2 cellular contexts compared by ENCODE assay signal in the genomic region with DNA sequence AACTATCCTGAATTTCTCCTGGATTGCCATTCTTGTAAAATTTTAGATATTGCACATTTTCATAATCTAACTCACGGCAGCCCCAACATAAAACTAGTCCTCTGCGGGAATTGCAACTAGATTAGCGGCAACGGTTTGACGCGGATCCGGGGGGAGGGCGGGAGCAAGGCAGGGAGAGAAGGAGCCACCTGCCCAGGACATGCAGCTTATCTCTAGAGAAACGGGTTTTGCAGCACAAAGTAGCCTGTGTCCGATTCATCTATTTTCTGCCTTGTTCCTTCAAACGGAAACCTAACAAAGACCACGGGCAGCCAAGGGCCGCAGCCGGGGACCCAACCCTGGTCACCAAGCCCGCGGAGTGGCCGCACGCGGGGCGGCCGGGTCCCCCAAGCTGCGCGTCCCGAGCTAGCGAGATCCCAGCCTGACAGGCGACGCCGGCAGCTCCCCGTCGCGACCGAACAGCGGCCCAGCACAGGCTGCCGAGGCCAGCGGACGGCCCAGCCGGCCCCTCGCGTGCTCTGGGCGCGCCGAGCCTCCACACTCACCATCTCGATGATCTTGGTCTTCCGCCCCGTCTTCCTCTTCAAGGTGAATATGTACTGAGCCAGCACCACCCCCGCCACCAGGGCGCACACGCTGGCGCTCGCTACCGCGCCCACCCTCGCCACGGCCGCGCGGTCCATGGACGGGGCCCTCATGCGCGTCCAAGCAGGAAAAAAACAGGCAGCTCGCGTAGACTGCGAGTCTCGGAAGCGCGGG.
TF ChIP-seq lines count a peak whose summit lies in the region.

A gene (minus strand): TSS at position 754 of the 759 bp plus-strand sequence. CDS start 71 bp downstream, at position 683.

TF ChIP-seq in IMR-90, 13 proteins besides CTCF, POLR2A, EP300 and RAD21:
- TF ChIP-seq MXI1 (IDR thresholded peaks at IDR 0.05; ENCODE audit: borderline replicate concordance, low read depth, low read length) = peak; percentile 73; the same call in 1 of the 2 replicates
- TF ChIP-seq, protein P1, sequence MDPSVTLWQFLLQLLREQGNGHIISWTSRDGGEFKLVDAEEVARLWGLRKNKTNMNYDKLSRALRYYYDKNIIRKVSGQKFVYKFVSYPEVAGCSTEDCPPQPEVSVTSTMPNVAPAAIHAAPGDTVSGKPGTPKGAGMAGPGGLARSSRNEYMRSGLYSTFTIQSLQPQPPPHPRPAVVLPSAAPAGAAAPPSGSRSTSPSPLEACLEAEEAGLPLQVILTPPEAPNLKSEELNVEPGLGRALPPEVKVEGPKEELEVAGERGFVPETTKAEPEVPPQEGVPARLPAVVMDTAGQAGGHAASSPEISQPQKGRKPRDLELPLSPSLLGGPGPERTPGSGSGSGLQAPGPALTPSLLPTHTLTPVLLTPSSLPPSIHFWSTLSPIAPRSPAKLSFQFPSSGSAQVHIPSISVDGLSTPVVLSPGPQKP (IDR thresholded peaks at IDR 0.05; ENCODE audit: borderline replicate concordance, low read depth, low read length) = no peak
- TF ChIP-seq MAZ (IDR thresholded peaks at IDR 0.05; ENCODE audit: borderline replicate concordance, low read depth, low read length) = no peak

TF ChIP-seq in HepG2, 621 proteins besides CTCF, POLR2A, EP300 and RAD21 (continues in another document):
- TF ChIP-seq KDM3A (CRISPR knock-in tag; IDR thresholded peaks at IDR 0.05; ENCODE audit: low read depth) (0 out of 2 replicates have a peak, but pooled peaks have one; percentile 9), ZNF234 (CRISPR knock-in tag; conservative IDR thresholded peaks at IDR 0.05) (0 out of 2 replicates have a peak, but pooled peaks have one; percentile 35), MAZ (IDR thresholded peaks at IDR 0.05; ENCODE audit: borderline replicate concordance, low read depth, low read length) (no peak), MAZ (CRISPR knock-in tag; IDR thresholded peaks at IDR 0.05; ENCODE audit: low read depth) (peak; percentile 40), CHD2 (IDR thresholded peaks at IDR 0.05; ENCODE audit: low read depth, low read length) (0 out of 2 replicates have a peak, but pooled peaks have one; percentile 44), ZNF776 (CRISPR knock-in tag; IDR thresholded peaks at IDR 0.05) (peak; percentile 32; the same call in 1 of the 2 replicates), MTA1 (CRISPR knock-in tag; IDR thresholded peaks at IDR 0.05; ENCODE audit: borderline replicate concordance) (peak; percentile 62; the same call in 1 of the 2 replicates), ZBTB7A (CRISPR knock-in tag; IDR thresholded peaks at IDR 0.05) (0 out of 2 replicates have a peak, but pooled peaks have one; percentile 11), CHCHD3 (CRISPR knock-in tag; IDR thresholded peaks at IDR 0.05) (0 out of 2 replicates have a peak, but pooled peaks have one; percentile 63), NFYB (CRISPR knock-in tag; IDR thresholded peaks at IDR 0.05) (peak; percentile 7; the same call in 1 of the 2 replicates), ELF3 (CRISPR knock-in tag; IDR thresholded peaks at IDR 0.05) (peak; percentile 58; the same call in 1 of the 2 replicates), ZNF788 (CRISPR knock-in tag; IDR thresholded peaks at IDR 0.05; ENCODE audit: borderline replicate concordance) (no peak; the same call in 1 of the 2 replicates), ZNF678 (CRISPR knock-in tag; IDR thresholded peaks at IDR 0.05) (no peak), ZNF256 (CRISPR knock-in tag; conservative IDR thresholded peaks at IDR 0.05) (peak; percentile 62; the same call in 1 of the 2 replicates), RNF2 (conservative IDR thresholded peaks at IDR 0.05; ENCODE audit: low read depth) (peak; percentile 66), SMAD1 (CRISPR knock-in tag; IDR thresholded peaks at IDR 0.05; ENCODE audit: borderline replicate concordance, low read depth) (0 out of 2 replicates have a peak, but pooled peaks have one; percentile 11), GFI1 (CRISPR knock-in tag; IDR thresholded peaks at IDR 0.05; ENCODE audit: borderline replicate concordance) (peak; percentile 65; the same call in 1 of the 2 replicates), ERF (CRISPR knock-in tag; IDR thresholded peaks at IDR 0.05) (peak; percentile 38; the same call in 1 of the 2 replicates), ZSCAN31 (CRISPR knock-in tag; IDR thresholded peaks at IDR 0.05; ENCODE audit: low read depth) (0 out of 2 replicates have a peak, but pooled peaks have one; percentile 11), SP2 (CRISPR knock-in tag; IDR thresholded peaks at IDR 0.05) (peak; percentile 31; the same call in 1 of the 2 replicates), PHB2 (IDR thresholded peaks at IDR 0.05; ENCODE audit: partially characterized antibody) (no peak), RFX3 (CRISPR knock-in tag; IDR thresholded peaks at IDR 0.05) (no peak), ARNT2 (CRISPR knock-in tag; IDR thresholded peaks at IDR 0.05; ENCODE audit: low read depth) (0 out of 2 replicates have a peak, but pooled peaks have one; percentile 63)
- TF ChIP-seq, protein P2, sequence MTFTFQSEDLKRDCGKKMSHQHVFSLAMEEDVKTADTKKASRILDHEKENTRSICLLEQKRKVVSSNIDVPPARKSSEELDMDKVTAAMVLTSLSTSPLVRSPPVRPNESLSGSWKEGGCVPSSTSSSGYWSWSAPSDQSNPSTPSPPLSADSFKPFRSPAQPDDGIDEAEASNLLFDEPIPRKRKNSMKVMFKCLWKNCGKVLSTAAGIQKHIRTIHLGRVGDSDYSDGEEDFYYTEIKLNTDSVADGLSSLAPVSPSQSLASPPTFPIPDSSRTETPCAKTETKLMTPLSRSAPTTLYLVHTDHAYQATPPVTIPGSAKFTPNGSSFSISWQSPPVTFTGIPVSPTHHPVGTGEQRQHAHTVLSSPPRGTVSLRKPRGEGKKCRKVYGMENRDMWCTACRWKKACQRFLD (CRISPR knock-in tag; IDR thresholded peaks at IDR 0.05; ENCODE audit: borderline replicate concordance) = peak; percentile 81
- TF ChIP-seq, protein P3, sequence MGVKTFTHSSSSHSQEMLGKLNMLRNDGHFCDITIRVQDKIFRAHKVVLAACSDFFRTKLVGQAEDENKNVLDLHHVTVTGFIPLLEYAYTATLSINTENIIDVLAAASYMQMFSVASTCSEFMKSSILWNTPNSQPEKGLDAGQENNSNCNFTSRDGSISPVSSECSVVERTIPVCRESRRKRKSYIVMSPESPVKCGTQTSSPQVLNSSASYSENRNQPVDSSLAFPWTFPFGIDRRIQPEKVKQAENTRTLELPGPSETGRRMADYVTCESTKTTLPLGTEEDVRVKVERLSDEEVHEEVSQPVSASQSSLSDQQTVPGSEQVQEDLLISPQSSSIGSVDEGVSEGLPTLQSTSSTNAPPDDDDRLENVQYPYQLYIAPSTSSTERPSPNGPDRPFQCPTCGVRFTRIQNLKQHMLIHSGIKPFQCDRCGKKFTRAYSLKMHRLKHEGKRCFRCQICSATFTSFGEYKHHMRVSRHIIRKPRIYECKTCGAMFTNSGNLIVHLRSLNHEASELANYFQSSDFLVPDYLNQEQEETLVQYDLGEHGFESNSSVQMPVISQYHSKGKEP (CRISPR knock-in tag; IDR thresholded peaks at IDR 0.05) = 0 out of 2 replicates have a peak, but pooled peaks have one; percentile 17
- TF ChIP-seq, protein P4, sequence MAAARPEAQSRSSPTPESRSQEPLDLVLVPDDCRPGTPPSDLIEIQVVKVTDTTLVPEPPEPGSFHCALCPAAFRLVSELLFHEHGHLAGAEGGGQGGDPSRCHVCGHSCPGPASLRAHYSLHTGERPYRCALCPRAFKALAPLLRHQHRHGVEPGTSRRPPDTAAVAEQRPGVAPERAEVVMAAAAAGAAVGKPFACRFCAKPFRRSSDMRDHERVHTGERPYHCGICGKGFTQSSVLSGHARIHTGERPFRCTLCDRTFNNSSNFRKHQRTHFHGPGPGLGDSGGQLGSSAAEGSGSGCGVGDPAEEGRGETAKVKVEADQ (CRISPR knock-in tag; IDR thresholded peaks at IDR 0.05; ENCODE audit: borderline replicate concordance) = peak; percentile 23; the same call in 1 of the 2 replicates
- TF ChIP-seq, protein P5, sequence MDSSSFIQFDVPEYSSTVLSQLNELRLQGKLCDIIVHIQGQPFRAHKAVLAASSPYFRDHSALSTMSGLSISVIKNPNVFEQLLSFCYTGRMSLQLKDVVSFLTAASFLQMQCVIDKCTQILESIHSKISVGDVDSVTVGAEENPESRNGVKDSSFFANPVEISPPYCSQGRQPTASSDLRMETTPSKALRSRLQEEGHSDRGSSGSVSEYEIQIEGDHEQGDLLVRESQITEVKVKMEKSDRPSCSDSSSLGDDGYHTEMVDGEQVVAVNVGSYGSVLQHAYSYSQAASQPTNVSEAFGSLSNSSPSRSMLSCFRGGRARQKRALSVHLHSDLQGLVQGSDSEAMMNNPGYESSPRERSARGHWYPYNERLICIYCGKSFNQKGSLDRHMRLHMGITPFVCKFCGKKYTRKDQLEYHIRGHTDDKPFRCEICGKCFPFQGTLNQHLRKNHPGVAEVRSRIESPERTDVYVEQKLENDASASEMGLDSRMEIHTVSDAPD (CRISPR knock-in tag; IDR thresholded peaks at IDR 0.05) = peak; percentile 32; the same call in 1 of the 2 replicates
- TF ChIP-seq, protein P6, sequence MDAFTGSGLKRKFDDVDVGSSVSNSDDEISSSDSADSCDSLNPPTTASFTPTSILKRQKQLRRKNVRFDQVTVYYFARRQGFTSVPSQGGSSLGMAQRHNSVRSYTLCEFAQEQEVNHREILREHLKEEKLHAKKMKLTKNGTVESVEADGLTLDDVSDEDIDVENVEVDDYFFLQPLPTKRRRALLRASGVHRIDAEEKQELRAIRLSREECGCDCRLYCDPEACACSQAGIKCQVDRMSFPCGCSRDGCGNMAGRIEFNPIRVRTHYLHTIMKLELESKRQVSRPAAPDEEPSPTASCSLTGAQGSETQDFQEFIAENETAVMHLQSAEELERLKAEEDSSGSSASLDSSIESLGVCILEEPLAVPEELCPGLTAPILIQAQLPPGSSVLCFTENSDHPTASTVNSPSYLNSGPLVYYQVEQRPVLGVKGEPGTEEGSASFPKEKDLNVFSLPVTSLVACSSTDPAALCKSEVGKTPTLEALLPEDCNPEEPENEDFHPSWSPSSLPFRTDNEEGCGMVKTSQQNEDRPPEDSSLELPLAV (CRISPR knock-in tag; conservative IDR thresholded peaks at IDR 0.05; ENCODE audit: low read depth) = no peak
- TF ChIP-seq, protein P7, sequence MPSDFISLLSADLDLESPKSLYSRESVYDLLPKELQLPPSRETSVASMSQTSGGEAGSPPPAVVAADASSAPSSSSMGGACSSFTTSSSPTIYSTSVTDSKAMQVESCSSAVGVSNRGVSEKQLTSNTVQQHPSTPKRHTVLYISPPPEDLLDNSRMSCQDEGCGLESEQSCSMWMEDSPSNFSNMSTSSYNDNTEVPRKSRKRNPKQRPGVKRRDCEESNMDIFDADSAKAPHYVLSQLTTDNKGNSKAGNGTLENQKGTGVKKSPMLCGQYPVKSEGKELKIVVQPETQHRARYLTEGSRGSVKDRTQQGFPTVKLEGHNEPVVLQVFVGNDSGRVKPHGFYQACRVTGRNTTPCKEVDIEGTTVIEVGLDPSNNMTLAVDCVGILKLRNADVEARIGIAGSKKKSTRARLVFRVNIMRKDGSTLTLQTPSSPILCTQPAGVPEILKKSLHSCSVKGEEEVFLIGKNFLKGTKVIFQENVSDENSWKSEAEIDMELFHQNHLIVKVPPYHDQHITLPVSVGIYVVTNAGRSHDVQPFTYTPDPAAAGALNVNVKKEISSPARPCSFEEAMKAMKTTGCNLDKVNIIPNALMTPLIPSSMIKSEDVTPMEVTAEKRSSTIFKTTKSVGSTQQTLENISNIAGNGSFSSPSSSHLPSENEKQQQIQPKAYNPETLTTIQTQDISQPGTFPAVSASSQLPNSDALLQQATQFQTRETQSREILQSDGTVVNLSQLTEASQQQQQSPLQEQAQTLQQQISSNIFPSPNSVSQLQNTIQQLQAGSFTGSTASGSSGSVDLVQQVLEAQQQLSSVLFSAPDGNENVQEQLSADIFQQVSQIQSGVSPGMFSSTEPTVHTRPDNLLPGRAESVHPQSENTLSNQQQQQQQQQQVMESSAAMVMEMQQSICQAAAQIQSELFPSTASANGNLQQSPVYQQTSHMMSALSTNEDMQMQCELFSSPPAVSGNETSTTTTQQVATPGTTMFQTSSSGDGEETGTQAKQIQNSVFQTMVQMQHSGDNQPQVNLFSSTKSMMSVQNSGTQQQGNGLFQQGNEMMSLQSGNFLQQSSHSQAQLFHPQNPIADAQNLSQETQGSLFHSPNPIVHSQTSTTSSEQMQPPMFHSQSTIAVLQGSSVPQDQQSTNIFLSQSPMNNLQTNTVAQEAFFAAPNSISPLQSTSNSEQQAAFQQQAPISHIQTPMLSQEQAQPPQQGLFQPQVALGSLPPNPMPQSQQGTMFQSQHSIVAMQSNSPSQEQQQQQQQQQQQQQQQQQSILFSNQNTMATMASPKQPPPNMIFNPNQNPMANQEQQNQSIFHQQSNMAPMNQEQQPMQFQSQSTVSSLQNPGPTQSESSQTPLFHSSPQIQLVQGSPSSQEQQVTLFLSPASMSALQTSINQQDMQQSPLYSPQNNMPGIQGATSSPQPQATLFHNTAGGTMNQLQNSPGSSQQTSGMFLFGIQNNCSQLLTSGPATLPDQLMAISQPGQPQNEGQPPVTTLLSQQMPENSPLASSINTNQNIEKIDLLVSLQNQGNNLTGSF (CRISPR knock-in tag; IDR thresholded peaks at IDR 0.05) = peak; percentile 68; the same call in 1 of the 2 replicates
- TF ChIP-seq, protein P8, sequence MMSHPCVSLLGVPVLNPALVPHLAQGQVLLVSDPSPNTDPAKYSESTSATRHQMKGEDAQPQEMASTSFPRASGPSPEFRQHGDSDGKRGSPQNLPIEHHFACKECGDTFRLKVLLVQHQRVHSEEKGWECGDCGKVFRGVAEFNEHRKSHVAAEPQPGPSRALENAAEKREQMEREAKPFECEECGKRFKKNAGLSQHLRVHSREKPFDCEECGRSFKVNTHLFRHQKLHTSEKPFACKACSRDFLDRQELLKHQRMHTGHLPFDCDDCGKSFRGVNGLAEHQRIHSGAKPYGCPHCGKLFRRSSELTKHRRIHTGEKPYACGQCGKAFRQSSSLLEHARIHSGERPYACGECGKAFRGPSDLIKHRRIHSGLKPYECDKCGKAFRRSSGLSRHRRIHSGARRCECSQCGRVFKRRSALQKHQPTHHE (CRISPR knock-in tag; IDR thresholded peaks at IDR 0.05; ENCODE audit: borderline replicate concordance) = 0 out of 2 replicates have a peak, but pooled peaks have one; percentile 54
- TF ChIP-seq, protein P9, sequence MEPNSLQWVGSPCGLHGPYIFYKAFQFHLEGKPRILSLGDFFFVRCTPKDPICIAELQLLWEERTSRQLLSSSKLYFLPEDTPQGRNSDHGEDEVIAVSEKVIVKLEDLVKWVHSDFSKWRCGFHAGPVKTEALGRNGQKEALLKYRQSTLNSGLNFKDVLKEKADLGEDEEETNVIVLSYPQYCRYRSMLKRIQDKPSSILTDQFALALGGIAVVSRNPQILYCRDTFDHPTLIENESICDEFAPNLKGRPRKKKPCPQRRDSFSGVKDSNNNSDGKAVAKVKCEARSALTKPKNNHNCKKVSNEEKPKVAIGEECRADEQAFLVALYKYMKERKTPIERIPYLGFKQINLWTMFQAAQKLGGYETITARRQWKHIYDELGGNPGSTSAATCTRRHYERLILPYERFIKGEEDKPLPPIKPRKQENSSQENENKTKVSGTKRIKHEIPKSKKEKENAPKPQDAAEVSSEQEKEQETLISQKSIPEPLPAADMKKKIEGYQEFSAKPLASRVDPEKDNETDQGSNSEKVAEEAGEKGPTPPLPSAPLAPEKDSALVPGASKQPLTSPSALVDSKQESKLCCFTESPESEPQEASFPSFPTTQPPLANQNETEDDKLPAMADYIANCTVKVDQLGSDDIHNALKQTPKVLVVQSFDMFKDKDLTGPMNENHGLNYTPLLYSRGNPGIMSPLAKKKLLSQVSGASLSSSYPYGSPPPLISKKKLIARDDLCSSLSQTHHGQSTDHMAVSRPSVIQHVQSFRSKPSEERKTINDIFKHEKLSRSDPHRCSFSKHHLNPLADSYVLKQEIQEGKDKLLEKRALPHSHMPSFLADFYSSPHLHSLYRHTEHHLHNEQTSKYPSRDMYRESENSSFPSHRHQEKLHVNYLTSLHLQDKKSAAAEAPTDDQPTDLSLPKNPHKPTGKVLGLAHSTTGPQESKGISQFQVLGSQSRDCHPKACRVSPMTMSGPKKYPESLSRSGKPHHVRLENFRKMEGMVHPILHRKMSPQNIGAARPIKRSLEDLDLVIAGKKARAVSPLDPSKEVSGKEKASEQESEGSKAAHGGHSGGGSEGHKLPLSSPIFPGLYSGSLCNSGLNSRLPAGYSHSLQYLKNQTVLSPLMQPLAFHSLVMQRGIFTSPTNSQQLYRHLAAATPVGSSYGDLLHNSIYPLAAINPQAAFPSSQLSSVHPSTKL (CRISPR knock-in tag; IDR thresholded peaks at IDR 0.05) = peak; percentile 25; the same call in 1 of the 2 replicates
